Comparison of ENCODE assay signal across 12 cellular contexts in genomic region chr2:221767106-221767878, GRCh38.
"Had no signal": no experiment of that assay in that cellular context is flagged by ENCODE, and none has a peak within 500 bp of the region (broad histone marks: within the 10 kb centered on the region; RNA-seq: fewer than 3 reads in every experiment).

No MANE protein-coding gene starts in this region.

- H3K27me3 Mint-ChIP-seq: activated CD8-positive, alpha-beta T cell treated with anti-CD3 and anti-CD28 coated beads for 36 hours; activated naive CD8-positive, alpha-beta T cell treated with anti-CD3 and anti-CD28 coated beads, Interleukin-2, amount 10 ng/mL, durations not matched to agents 7 days and 5 days; stimulated activated naive CD8-positive, alpha-beta T cell treated with anti-CD3 and anti-CD28 coated beads, Interleukin-15, amount 100 ng/mL, for 72 hours had no signal

- H3K36me3 Mint-ChIP-seq: activated naive CD8-positive, alpha-beta T cell treated with anti-CD3 and anti-CD28 coated beads, Interleukin-2, amount 10 ng/mL, durations not matched to agents 7 days and 5 days had no signal

- H3K9me3 Mint-ChIP-seq: activated CD8-positive, alpha-beta T cell treated with anti-CD3 and anti-CD28 coated beads for 36 hours; activated naive CD8-positive, alpha-beta T cell treated with anti-CD3 and anti-CD28 coated beads, Interleukin-2, amount 10 ng/mL, durations not matched to agents 7 days and 5 days had no signal

- DNase-seq: activated CD4-positive, alpha-beta T cell treated with anti-CD3 and anti-CD28 coated beads for 36 hours; activated CD8-positive, alpha-beta memory T cell treated with anti-CD3 and anti-CD28 coated beads, Interleukin-2, amount 50 U/mL, for 4 hours; activated CD8-positive, alpha-beta T cell treated with anti-CD3 and anti-CD28 coated beads for 36 hours; activated naive CD8-positive, alpha-beta T cell treated with anti-CD3 and anti-CD28 coated beads, Interleukin-2, amount 10 ng/mL, durations not matched to agents 7 days and 5 days; hippocampal formation; midbrain; retina; stimulated activated CD4-positive, alpha-beta T cell treated with anti-CD3 and anti-CD28 coated beads, Interleukin-15, amount 100 ng/mL, for 24 hours; stimulated activated CD4-positive, alpha-beta T cell treated with anti-CD3 and anti-CD28 coated beads, Interleukin-4, amount 100 ng/mL, for 4 hours; stimulated activated naive CD8-positive, alpha-beta T cell treated with anti-CD3 and anti-CD28 coated beads, Interleukin-15, amount 100 ng/mL, for 72 hours; testis; WERI-Rb-1 had no signal

- H3K4me3 Mint-ChIP-seq: activated CD4-positive, alpha-beta T cell treated with anti-CD3 and anti-CD28 coated beads for 36 hours; activated CD8-positive, alpha-beta T cell treated with anti-CD3 and anti-CD28 coated beads for 36 hours; activated naive CD8-positive, alpha-beta T cell treated with anti-CD3 and anti-CD28 coated beads, Interleukin-2, amount 10 ng/mL, durations not matched to agents 7 days and 5 days; stimulated activated naive CD8-positive, alpha-beta T cell treated with anti-CD3 and anti-CD28 coated beads, Interleukin-15, amount 100 ng/mL, for 72 hours had no signal

- H3K27ac Mint-ChIP-seq: activated CD4-positive, alpha-beta T cell treated with anti-CD3 and anti-CD28 coated beads for 36 hours; activated CD8-positive, alpha-beta T cell treated with anti-CD3 and anti-CD28 coated beads for 36 hours; activated naive CD8-positive, alpha-beta T cell treated with anti-CD3 and anti-CD28 coated beads, Interleukin-2, amount 10 ng/mL, durations not matched to agents 7 days and 5 days; stimulated activated naive CD8-positive, alpha-beta T cell treated with anti-CD3 and anti-CD28 coated beads, Interleukin-15, amount 100 ng/mL, for 72 hours had no signal

- H3K4me1 Mint-ChIP-seq: activated CD4-positive, alpha-beta T cell treated with anti-CD3 and anti-CD28 coated beads for 36 hours; activated naive CD8-positive, alpha-beta T cell treated with anti-CD3 and anti-CD28 coated beads, Interleukin-2, amount 10 ng/mL, durations not matched to agents 7 days and 5 days; stimulated activated naive CD8-positive, alpha-beta T cell treated with anti-CD3 and anti-CD28 coated beads, Interleukin-15, amount 100 ng/mL, for 72 hours had no signal
